8 cellular contexts compared by ENCODE assay signal in genomic region chr11:64304032-64304315, GRCh38. TPM values are rescaled to one million over a fixed set of nuclear protein-coding genes. Genes with fewer than 3 reads are reported as not detected.
DNase-seq lines count a peak whose midpoint lies in the region; TF ChIP-seq lines count a peak whose summit lies in the region.

No MANE protein-coding gene starts in this region.

- no peaks in the 10 kb centered on the region for H3K27me3 Mint-ChIP-seq in Caco-2 (ENCODE audit: insufficient read depth, unreplicated experiment)
- H3K27me3 Mint-ChIP-seq in osteocyte (ENCODE audit: unreplicated experiment): peaks cover 6% of the 10 kb centered on the region

- no peak overlapping the region for H3K27ac ChIP-seq in PC-9
- H3K27ac ChIP-seq in epithelial cell of prostate: peak overlapping the region; percentile 74

- H3F3A ChIP-seq in PC-9 (ENCODE audit: insufficient read depth, low read depth): peaks cover 24% of the 10 kb centered on the region; the same call in 1 of the 2 replicates

- TF ChIP-seq CTCF in Caco-2 (IDR thresholded peaks at IDR 0.05; ENCODE audit: insufficient read depth in 1 of 2, low read depth in 1 of 2, low read length in 1 of 2, severe bottlenecking in 1 of 2, unreplicated experiment in 1 of 2) (no peak), PC-9 (conservative IDR thresholded peaks at IDR 0.05) (no peak), osteocyte (IDR thresholded peaks at IDR 0.05) (no peak)

- H3K79me2 ChIP-seq in PC-9 (ENCODE audit: low read depth): peaks cover 21% of the 10 kb centered on the region

- H4K20me1 ChIP-seq in PC-9 (ENCODE audit: insufficient read depth): no peaks in the 10 kb centered on the region; the same call in 1 of the 2 replicates

- POLR2A ChIA-PET in Caco-2 (lab: Charles Lee) (interaction anchor here (0.6 to 3.5 kb wide), 7 partner anchors 13 to 1472 kb away, joined by 4 to 86 read pairs (median 9); partner anchors contain the start of genes FKBP2, NUDT22, PRDX5 and STX5), PC-9 (lab: Charles Lee; ENCODE audit: unreplicated experiment) (interaction anchor here (0.5 to 0.7 kb wide), 3 partner anchors 118 to 356 kb away, joined by 4 to 19 read pairs (median 5); partner anchors contain the start of gene STIP1)

- no peak overlapping the region for H2AFZ ChIP-seq in PC-9

- H3K9me3 Mint-ChIP-seq in Caco-2 (ENCODE audit: unreplicated experiment): no peaks in the 10 kb centered on the region
- no peaks in the 10 kb centered on the region for H3K9me3 Mint-ChIP-seq in osteocyte (ENCODE audit: unreplicated experiment)

- peak overlapping the region; percentile 97 for H3K4me3 Mint-ChIP-seq in Caco-2 (ENCODE audit: unreplicated experiment)
- peak overlapping the region; percentile 86 for H3K4me3 Mint-ChIP-seq in osteocyte (ENCODE audit: unreplicated experiment)

- H3K9me3 ChIP-seq in Caco-2: no peaks in the 10 kb centered on the region
- no peaks in the 10 kb centered on the region for H3K9me3 ChIP-seq in PC-9 (ENCODE audit: insufficient read depth, low read depth)

- intact Hi-C loops in Caco-2 (cut with micrococcal nuclease; ENCODE audit: unreplicated experiment) (loop anchor here (1.0 to 2.0 kb wide), 3 partner anchors 19 to 63 kb away; partner anchors contain the start of genes BAD, FKBP2, GPR137 and PLCB3), PC-9 (cut with micrococcal nuclease; ENCODE audit: unreplicated experiment) (loop anchor here (1.0 to 10.0 kb wide), 6 partner anchors 15 to 469 kb away; partner anchors contain the start of genes COX8A, FKBP2, MARK2 and PRDX5), posterior cingulate gyrus (cut with DNase I) (loop anchor here (5.0 kb wide), 1 partner anchor 52 kb away; the partner anchor contains the start of gene PLCB3)

- H3K36me3 Mint-ChIP-seq in Caco-2 (ENCODE audit: insufficient read depth, unreplicated experiment) (peaks cover 44% of the 10 kb centered on the region), osteocyte (ENCODE audit: unreplicated experiment) (no peaks in the 10 kb centered on the region)

- H3K27ac Mint-ChIP-seq in Caco-2 (ENCODE audit: unreplicated experiment): peak overlapping the region; percentile 99
- H3K27ac Mint-ChIP-seq in osteocyte (ENCODE audit: unreplicated experiment): peak overlapping the region; percentile 96

- H3K4me1 ChIP-seq in Caco-2 (peaks cover 26% of the 10 kb centered on the region), PC-9 (replicated peaks; ENCODE audit: insufficient read depth) (peaks cover 27% of the 10 kb centered on the region)

- DNase-seq in Caco-2 (no peak), PC-9 (peak in 1 of 2 experiments; percentile 32), epithelial cell of prostate (ENCODE audit: low read depth, low spot score) (no peak), osteocyte (ENCODE audit: extremely low spot score, unreplicated experiment) (no peak), DMS153 (lab: John Stamatoyannopoulos, UW) (no peak), posterior cingulate gyrus (no peak), NCI-H1092 (lab: John Stamatoyannopoulos, UW) (no peak)
- DNase-seq in activated CD4-positive, CD25-positive, alpha-beta regulatory T cell treated with anti-CD3 and anti-CD28 coated beads, Interleukin-2, amount 50 U/mL, for 72 hours: no peak

- H3K9me2 ChIP-seq in PC-9 (ENCODE audit: insufficient read depth): no peaks in the 10 kb centered on the region

- peaks cover 9% of the 10 kb centered on the region for H3K4me1 Mint-ChIP-seq in Caco-2 (ENCODE audit: low read depth, unreplicated experiment)
- peaks cover 29% of the 10 kb centered on the region for H3K4me1 Mint-ChIP-seq in osteocyte (ENCODE audit: unreplicated experiment)

- peak overlapping the region; percentile 77 for H3K4me2 ChIP-seq in PC-9

- H3K27me3 ChIP-seq in Caco-2 (replicated peaks; ENCODE audit: control insufficient read depth, insufficient read depth, low read length): no peaks in the 10 kb centered on the region
- H3K27me3 ChIP-seq in PC-9 (ENCODE audit: insufficient read depth, low read depth): 0 out of 2 replicates have a peak, but pooled peaks cover 7% of the 10 kb centered on the region

- H3K36me3 ChIP-seq in Caco-2 (ENCODE audit: control insufficient read depth, insufficient read depth, low read length) (peaks cover 3% of the 10 kb centered on the region; the same call in 1 of the 2 replicates), PC-9 (ENCODE audit: low read depth) (0 out of 2 replicates have a peak, but pooled peaks cover 2% of the 10 kb centered on the region)

- BruUV-seq in Caco-2 (replicated peaks; lab: Mats Ljungman, UMichigan) (no TSS peak), PC-9 (replicated peaks; lab: Mats Ljungman, UMichigan) (no TSS peak)

- CTCF ChIA-PET in Caco-2 (lab: Charles Lee) (interaction anchor here (0.7 to 5.8 kb wide), 14 partner anchors 11 to 805 kb away, joined by 3 to 61 read pairs (median 8); partner anchors contain the start of genes BAD, FKBP2, GPR137 and NUDT22), PC-9 (lab: Charles Lee) (interaction anchor here (0.7 to 1.9 kb wide), 9 partner anchors 14 to 1550 kb away, joined by 3 to 20 read pairs (median 8); partner anchors contain the start of genes PRDX5, SF1, TRMT112 and ZBTB3)

- H3K4me3 ChIP-seq in Caco-2 (ENCODE audit: low read depth, low read length): peak overlapping the region; percentile 65
- H3K4me3 ChIP-seq in PC-9: peak overlapping the region; percentile 74; the same call in 1 of the 2 replicates

RNA-seq across cellular contexts. Expression of gene ESRRA, which starts 1.4 kb away (rescaled TPM):
- 66.9 and 71.7 TPM in 2 replicates for total RNA-seq in Caco-2 (2022)
- total RNA-seq in PC-9 (2021): 61.0 and 64.6 TPM in 2 replicates
- total RNA-seq in osteocyte: 32.7 and 37.4 TPM in 2 replicates

RNA-seq across cellular contexts. Expression of gene CATSPERZ, which starts 3.8 kb away (rescaled TPM):
- total RNA-seq in Caco-2 (2022) (12.8 and 16.7 TPM in 2 replicates), PC-9 (2021) (1.3 TPM in 1 of 2 replicates, not detected in the other), osteocyte (not detected in 2 replicates)

RNA-seq across cellular contexts. Expression of gene KCNK4, which starts 12.9 kb away (rescaled TPM):
- total RNA-seq in Caco-2 (2022): not detected in 2 replicates
- total RNA-seq in PC-9 (2021): 0.53 and 0.57 TPM in 2 replicates
- total RNA-seq in osteocyte: 0.39 and 0.43 TPM in 2 replicates

RNA-seq across cellular contexts. Expression of gene TRMT112, which starts 13.4 kb away (rescaled TPM):
- total RNA-seq in Caco-2 (2022): 235 and 246 TPM in 2 replicates
- total RNA-seq in PC-9 (2021): 264 and 275 TPM in 2 replicates
- total RNA-seq in osteocyte: 159 and 174 TPM in 2 replicates

RNA-seq across cellular contexts. Expression of gene PRDX5, which starts 13.9 kb away (rescaled TPM):
- total RNA-seq in Caco-2 (2022) (269 and 306 TPM in 2 replicates), PC-9 (2021) (381 and 441 TPM in 2 replicates), osteocyte (215 and 217 TPM in 2 replicates)
